13 cellular contexts compared by ENCODE assay signal in the genomic region with DNA sequence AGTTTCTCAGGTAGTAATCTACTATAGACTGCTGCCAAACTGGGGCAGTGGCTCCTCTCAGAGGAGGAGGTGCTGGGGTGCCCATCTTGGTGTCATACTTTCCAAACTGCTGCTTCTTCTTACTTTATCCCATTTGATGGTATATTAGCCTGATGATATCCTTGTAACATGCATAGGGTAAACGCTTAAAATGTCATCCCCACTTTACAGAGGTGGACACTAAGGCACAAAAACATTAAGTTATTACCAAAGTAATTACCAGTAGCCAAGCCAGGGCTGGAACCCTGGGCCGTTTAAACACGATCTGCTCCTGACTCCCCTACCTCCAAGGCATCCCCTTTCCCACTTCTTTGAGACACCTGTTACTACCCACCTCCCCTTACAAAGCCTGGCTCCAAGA. TPM values are rescaled to one million over a fixed set of nuclear protein-coding genes. Genes with fewer than 3 reads are reported as not detected.
DNase-seq lines count a peak whose midpoint lies in the region; ATAC-seq, FAIRE-seq and TF ChIP-seq lines count a peak whose summit lies in the region.
"Had no signal": no experiment of that assay in that cellular context is flagged by ENCODE, and none has a peak within 500 bp of the region (broad histone marks: within the 10 kb centered on the region; RNA-seq: fewer than 3 reads in every experiment).

No MANE protein-coding gene starts in this region.

- no peak overlapping the region for H3K56ac ChIP-seq in H1 (replicated peaks; ENCODE audit: insufficient read length, low read depth, low read length)

- H2BK12ac ChIP-seq in H1 (ENCODE audit: low read depth, low read length): no peak overlapping the region

- H3K4me1 ChIP-seq in PC-3 (ENCODE audit: insufficient read depth, low read length) (no peaks in the 10 kb centered on the region), H1 (replicated peaks in 1 of 4; ENCODE audit: control insufficient read depth in 3 of 4, insufficient read depth in 4 of 4, low read length in 3 of 4) (peaks cover 0 to 6% (median 3%) of the 10 kb centered on the region in 4 experiments; a peak in 4 of 7 replicates), parathyroid adenoma (peaks cover 7% of the 10 kb centered on the region)

- no peaks in the 10 kb centered on the region for H3F3A ChIP-seq in PC-3 (ENCODE audit: low read length, unreplicated experiment)

- H3K9me3 ChIP-seq in PC-3 (ENCODE audit: low read length): no peaks in the 10 kb centered on the region
- H3K9me3 ChIP-seq in H1 (ENCODE audit: insufficient read depth in 2 of 2, low read depth in 1 of 2, low read length in 1 of 2): no peaks in the 10 kb centered on the region
- no peaks in the 10 kb centered on the region for H3K9me3 ChIP-seq in parathyroid adenoma (ENCODE audit: control insufficient read depth, low read length)
- H3K9me3 ChIP-seq: sigmoid colon had no signal

- H3K4ac ChIP-seq in H1 (replicated peaks; ENCODE audit: insufficient read length, low read depth, low read length): no peak overlapping the region

- H3K23me2 ChIP-seq in H1 (ENCODE audit: low read depth, low read length): peaks cover 11% of the 10 kb centered on the region

- H3K27me3 ChIP-seq in PC-3 (ENCODE audit: low read length) (peaks cover 10% of the 10 kb centered on the region; the same call in 1 of the 2 replicates), H1 (replicated peaks in 1 of 4; ENCODE audit: control insufficient read depth in 3 of 4, extremely low read depth in 1 of 4, insufficient read depth in 3 of 4, low read length in 3 of 4) (no peaks in the 10 kb centered on the region), parathyroid adenoma (ENCODE audit: control insufficient read depth, insufficient read depth, low read length) (no peaks in the 10 kb centered on the region)

- no peak overlapping the region for H2BK15ac ChIP-seq in H1 (ENCODE audit: low read length)

- H2AK5ac ChIP-seq in H1 (ENCODE audit: low read depth, low read length): no peak overlapping the region

- H3K36me3 ChIP-seq in PC-3 (ENCODE audit: low read depth, low read length) (no peaks in the 10 kb centered on the region), H1 (ENCODE audit: control insufficient read depth in 2 of 4, insufficient read depth in 4 of 4, low read length in 3 of 4) (no peaks in the 10 kb centered on the region), parathyroid adenoma (ENCODE audit: control insufficient read depth, insufficient read depth, low read length) (no peaks in the 10 kb centered on the region)
- H3K36me3 ChIP-seq: sigmoid colon had no signal

- H3K9ac ChIP-seq in PC-3 (ENCODE audit: low read length) (no peak overlapping the region), H1 (replicated peaks in 1 of 4; ENCODE audit: extremely low read depth in 1 of 4, low read depth in 3 of 4, low read length in 3 of 4) (peak overlapping the region in 1 of 4 experiments; percentile 93; a peak in 1 of 7 replicates), parathyroid adenoma (peak overlapping the region; percentile 15)

- no peak overlapping the region for H2BK5ac ChIP-seq in H1 (ENCODE audit: low read depth, low read length)

- H3K27ac ChIP-seq in PC-3 (ENCODE audit: low read length) (no peak overlapping the region), H1 (ENCODE audit: low read depth, low read length) (no peak overlapping the region), parathyroid adenoma (no peak overlapping the region)
- H3K27ac ChIP-seq: sigmoid colon had no signal

- no peak overlapping the region for H2BK120ac ChIP-seq in H1 (replicated peaks; ENCODE audit: low read depth, low read length)

- peak overlapping the region; percentile 80 for H3K4me3 Mint-ChIP-seq in activated CD8-positive, alpha-beta memory T cell treated with anti-CD3 and anti-CD28 coated beads, Interleukin-2, amount 10 ng/mL, durations not matched to agents 7 days and 5 days

- no peaks in the 10 kb centered on the region for H3K9me2 ChIP-seq in PC-3 (replicated peaks; ENCODE audit: low read length)

- 63% methylated on average over 3 of the region's 3 CpGs; no CpG with 5 or more reads in 1 of the 2 experiments for WGBS in H1 (ENCODE audit: extremely low coverage in 1 of 2, insufficient coverage in 1 of 2, insufficient read length in 1 of 2, insufficient replicate concordance in 2 of 2, low coverage in 1 of 2, low lambda C conversion rate in 2 of 2, missing lambda C conversion rate in 1 of 2), 2 experiments

- TF ChIP-seq CTCF in PC-3 (conservative IDR thresholded peaks at IDR 0.05; ENCODE audit: low read depth, low read length): no peak
- TF ChIP-seq CTCF in H1 (IDR thresholded peaks at IDR 0.05; ENCODE audit: control extremely low read depth in 1 of 3, insufficient read depth in 1 of 3, low read depth in 1 of 3, low read length in 3 of 3): no peak
- TF ChIP-seq CTCF in parathyroid adenoma (IDR thresholded peaks at IDR 0.05): no peak

- TF ChIP-seq EP300 in H1 (IDR thresholded peaks at IDR 0.05; ENCODE audit: borderline replicate concordance in 1 of 2, low read depth in 2 of 2, low read length in 2 of 2): no peak

- H3K14ac ChIP-seq in H1 (ENCODE audit: insufficient read length): no peak overlapping the region

- H3K79me1 ChIP-seq in H1 (ENCODE audit: low read depth, low read length): no peaks in the 10 kb centered on the region; the same call in 1 of the 2 replicates

- H3K18ac ChIP-seq in H1 (ENCODE audit: extremely low read depth, low read length): no peak overlapping the region

- intact Hi-C loops in PC-3 (cut with micrococcal nuclease): no loop called here

- H4K91ac ChIP-seq in H1 (replicated peaks; ENCODE audit: insufficient read length, low read length): no peak overlapping the region

- no peak for TF ChIP-seq RAD21 in H1 (IDR thresholded peaks at IDR 0.05 in 1 of 2, conservative IDR thresholded peaks at IDR 0.05 in 1 of 2; ENCODE audit: low read depth in 2 of 2, low read length in 2 of 2)

- H4K20me1 ChIP-seq in PC-3 (ENCODE audit: low read length) (no peaks in the 10 kb centered on the region), H1 (replicated peaks in 1 of 2; ENCODE audit: control insufficient read depth in 1 of 2, insufficient read depth in 2 of 2, low read length in 2 of 2) (no peaks in the 10 kb centered on the region)

- no peaks in the 10 kb centered on the region for H3K36me3 Mint-ChIP-seq in activated CD8-positive, alpha-beta memory T cell treated with anti-CD3 and anti-CD28 coated beads, Interleukin-2, amount 10 ng/mL, durations not matched to agents 7 days and 5 days

- no peak overlapping the region for H2BK20ac ChIP-seq in H1 (ENCODE audit: low read length)

- peak overlapping the region; percentile 98 for H2AFZ ChIP-seq in PC-3 (ENCODE audit: low read length)
- peak overlapping the region; percentile 99 for H2AFZ ChIP-seq in H1 (ENCODE audit: low read length)
- peak overlapping the region; percentile 95 for H2AFZ ChIP-seq in parathyroid adenoma

- POLR2A ChIA-PET in PC-3 (lab: Charles Lee; ENCODE audit: unreplicated experiment): no interaction called here
- POLR2A ChIA-PET in H1 (lab: Charles Lee; ENCODE audit: partially characterized antibody): interaction anchor here (1.1 to 1.3 kb wide), 2 partner anchors 13 to 46 kb away, joined by 3 to 4 read pairs; a partner anchor contains a TSS

- CTCF ChIA-PET in activated CD8-positive, alpha-beta memory T cell treated with anti-CD3 and anti-CD28 coated beads, Interleukin-2, amount 10 ng/mL, durations not matched to agents 7 days and 5 days (lab: Charles Lee): no interaction called here
- CTCF ChIA-PET in PC-3 (lab: Charles Lee) (no interaction called here), H1 (lab: Charles Lee; ENCODE audit: partially characterized antibody) (no interaction called here)

- FAIRE-seq in H1 (lab: Jason Lieb, UNC): no peak

- no peak for ATAC-seq in activated CD8-positive, alpha-beta memory T cell treated with anti-CD3 and anti-CD28 coated beads, Interleukin-2, amount 10 ng/mL, durations not matched to agents 7 days and 5 days
- ATAC-seq in PC-3 (no peak), esophagus mucosa (no peak)

- no peaks in the 10 kb centered on the region for H3K9me3 Mint-ChIP-seq in activated CD8-positive, alpha-beta memory T cell treated with anti-CD3 and anti-CD28 coated beads, Interleukin-2, amount 10 ng/mL, durations not matched to agents 7 days and 5 days (ENCODE audit: low read depth)

- H3K27ac Mint-ChIP-seq in activated CD8-positive, alpha-beta memory T cell treated with anti-CD3 and anti-CD28 coated beads, Interleukin-2, amount 10 ng/mL, durations not matched to agents 7 days and 5 days: no peak overlapping the region

- no peak for DNase-seq in activated CD8-positive, alpha-beta memory T cell treated with anti-CD3 and anti-CD28 coated beads, Interleukin-2, amount 10 ng/mL, durations not matched to agents 7 days and 5 days
- DNase-seq in activated CD8-positive, alpha-beta memory T cell treated with anti-CD3 and anti-CD28 coated beads, Interleukin-2, amount 50 U/mL, for 48 hours: no peak
- no peak for DNase-seq in PC-3
- no peak for DNase-seq in H1 (ENCODE audit: low read depth in 1 of 2, low spot score in 2 of 2)
- no peak for DNase-seq in activated effector memory CD4-positive, alpha-beta T cell treated with Interleukin-2 at 50 U/mL for 16 hours
- no peak for DNase-seq in LoVo (ENCODE audit: low spot score)

- H3K23ac ChIP-seq in H1 (ENCODE audit: insufficient read length): no peak overlapping the region

- H4K8ac ChIP-seq in H1 (ENCODE audit: extremely low read depth, insufficient read depth, low read length): no peak overlapping the region

- TF ChIP-seq POLR2A in H1 (IDR thresholded peaks at IDR 0.05; ENCODE audit: control extremely low read depth in 1 of 2, low read depth in 2 of 2, low read length in 2 of 2): no peak

- no peaks in the 10 kb centered on the region for H3K79me2 ChIP-seq in PC-3 (ENCODE audit: low read length)
- no peaks in the 10 kb centered on the region for H3K79me2 ChIP-seq in H1 (ENCODE audit: control insufficient read depth in 1 of 2, insufficient read depth in 2 of 2, low read length in 2 of 2)
- H3K79me2 ChIP-seq in parathyroid adenoma: no peaks in the 10 kb centered on the region

- no TSS peak for BruUV-seq in PC-3 (replicated peaks; lab: Mats Ljungman, UMichigan)

- H4K5ac ChIP-seq in H1 (ENCODE audit: insufficient read length, low read depth, low read length): no peak overlapping the region

- H3K4me2 ChIP-seq in PC-3 (ENCODE audit: low read length) (peak overlapping the region; percentile 88), H1 (ENCODE audit: insufficient read depth in 1 of 2, low read depth in 2 of 2, low read length in 2 of 2) (peak overlapping the region; percentile 80 to 98), parathyroid adenoma (ENCODE audit: low read length) (peak overlapping the region; percentile 85)

- H3K4me3 ChIP-seq in PC-3 (ENCODE audit: low read length): peak overlapping the region; percentile 65
- H3K4me3 ChIP-seq in H1 (ENCODE audit: extremely low read depth in 1 of 4, insufficient read depth in 2 of 4, low read depth in 3 of 4, low read length in 4 of 4): peak overlapping the region; percentile 74 to 83 (median 78); a peak in 7 of 8 replicates
- peak overlapping the region; percentile 68 for H3K4me3 ChIP-seq in parathyroid adenoma (ENCODE audit: low read depth, low read length)

- H3K27me3 Mint-ChIP-seq in activated CD8-positive, alpha-beta memory T cell treated with anti-CD3 and anti-CD28 coated beads, Interleukin-2, amount 10 ng/mL, durations not matched to agents 7 days and 5 days: peaks cover 50% of the 10 kb centered on the region

- peaks cover 15% of the 10 kb centered on the region for H3K4me1 Mint-ChIP-seq in activated CD8-positive, alpha-beta memory T cell treated with anti-CD3 and anti-CD28 coated beads, Interleukin-2, amount 10 ng/mL, durations not matched to agents 7 days and 5 days

RNA-seq across cellular contexts. Expression of gene CSNK2A2, which starts 37.8 kb away (rescaled TPM):
- 10 to 100 TPM; 57.8 to 72.5 TPM for total RNA-seq in activated CD8-positive, alpha-beta memory T cell treated with anti-CD3 and anti-CD28 coated beads, Interleukin-2, amount 10 ng/mL, durations not matched to agents 7 days and 5 days
- total RNA-seq in PC-3 (2014; rRNA removed) (14.2 and 17.7 TPM in 2 replicates), esophagus mucosa (45.8 TPM)
- 124 and 128 TPM in 2 replicates for total RNA-seq in H1 (2021; fragmentation: NEBNext Ultra II Directional; extraction: Animal tissue kit (Norgen Biotek cat#: 25700))
- polyA plus RNA-seq in H1 (2011; rRNA removed): 29.4 and 37.9 TPM in 2 replicates
- polyA plus RNA-seq in H1 (2011; cell fraction: cytosol; rRNA removed): 37.1 TPM
- polyA plus RNA-seq in H1 (2011; cell fraction: nucleus; rRNA removed): 33.0 TPM
- 59.7 to 79.1 TPM (median 65.0 TPM) in 4 replicates for polyA plus RNA-seq in H1 (2012, experiment 1 of 2)
- 27.6 TPM for polyA plus RNA-seq in H1 (2012, experiment 2 of 2)
- 58.0 TPM for polyA plus RNA-seq in H1 (2013, experiment 1 of 2)
- polyA plus RNA-seq in H1 (2013, experiment 2 of 2): 54.7 TPM
- 148 and 169 TPM in 2 replicates for polyA minus RNA-seq in H1 (2011; rRNA and poly(A)+ RNA removed)
- 74.3 TPM for polyA minus RNA-seq in H1 (2011; cell fraction: cytosol; rRNA and poly(A)+ RNA removed)
- 97.3 TPM for polyA minus RNA-seq in H1 (2011; cell fraction: nucleus; rRNA and poly(A)+ RNA removed)

RNA-seq across cellular contexts. Expression of gene PRSS54, which starts 59.2 kb away (rescaled TPM):
- not detected for total RNA-seq in activated CD8-positive, alpha-beta memory T cell treated with anti-CD3 and anti-CD28 coated beads, Interleukin-2, amount 10 ng/mL, durations not matched to agents 7 days and 5 days
- total RNA-seq in PC-3 (2014; rRNA removed) (not detected in 2 replicates), esophagus mucosa (not detected)
- total RNA-seq in H1 (2021; fragmentation: NEBNext Ultra II Directional; extraction: Animal tissue kit (Norgen Biotek cat#: 25700)): not detected in 2 replicates
- not detected in 2 replicates for polyA plus RNA-seq in H1 (2011; rRNA removed)
- polyA plus RNA-seq in H1 (2011; cell fraction: cytosol; rRNA removed): not detected
- polyA plus RNA-seq in H1 (2011; cell fraction: nucleus; rRNA removed): not detected
- polyA plus RNA-seq in H1 (2012, experiment 1 of 2): not detected in 4 replicates
- not detected for polyA plus RNA-seq in H1 (2012, experiment 2 of 2)
- not detected for polyA plus RNA-seq in H1 (2013, experiment 1 of 2)
- not detected for polyA plus RNA-seq in H1 (2013, experiment 2 of 2)
- 0.10 TPM in 1 of 2 replicates, not detected in the other for polyA minus RNA-seq in H1 (2011; rRNA and poly(A)+ RNA removed)
- not detected for polyA minus RNA-seq in H1 (2011; cell fraction: cytosol; rRNA and poly(A)+ RNA removed)
- not detected for polyA minus RNA-seq in H1 (2011; cell fraction: nucleus; rRNA and poly(A)+ RNA removed)
- total RNA-seq: fibroblast of villous mesenchyme, left ventricle myocardium superior, NCI-H460, sigmoid colon had no signal
- polyA plus RNA-seq: AG04450, sigmoid colon had no signal
